ENCODE assay signal across 8 cellular contexts in the genomic region with DNA sequence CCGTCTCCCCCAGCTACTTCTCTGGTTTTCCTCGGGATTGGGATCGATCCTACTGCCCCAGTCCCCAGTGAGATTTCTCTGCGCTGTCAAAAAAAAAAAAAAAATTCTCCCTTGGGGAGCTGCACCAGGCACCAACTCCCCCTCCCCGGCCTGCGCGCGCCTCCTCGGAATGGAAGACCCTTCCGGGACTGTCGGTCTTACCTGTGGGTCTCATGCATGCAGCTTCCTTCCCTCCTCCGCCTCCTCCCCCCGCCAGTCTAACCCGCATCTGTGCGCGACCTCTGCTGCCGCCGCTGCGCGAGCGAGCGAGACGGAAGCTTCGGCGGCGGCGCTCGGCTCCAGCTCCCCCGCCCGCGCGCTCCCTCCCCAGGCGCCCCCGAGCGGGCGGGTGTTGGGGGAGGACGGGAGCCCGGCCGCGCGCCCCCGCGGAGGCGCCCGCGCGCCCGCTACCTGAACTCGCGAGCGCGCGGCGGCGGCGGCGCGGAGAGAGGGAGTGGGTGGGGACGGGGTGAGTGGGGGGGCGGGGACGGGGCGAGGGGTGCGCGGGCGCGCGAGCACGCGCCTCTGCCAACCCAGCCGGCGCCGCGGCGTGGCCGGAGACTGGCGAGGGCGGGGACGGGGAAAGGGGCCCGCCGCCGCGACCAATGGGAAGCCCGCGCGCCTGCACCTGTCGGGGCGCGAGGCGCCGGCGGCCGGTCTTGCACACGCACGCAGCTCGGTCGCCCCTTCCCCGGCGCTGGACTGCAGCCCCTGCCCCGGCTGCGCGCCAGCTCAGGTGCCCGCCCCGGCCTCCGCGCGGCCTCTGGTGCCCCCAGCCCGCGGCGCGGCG. TPM values are rescaled to one million over a fixed set of nuclear protein-coding genes. Genes with fewer than 3 reads are reported as not detected.
DNase-seq lines count a peak whose midpoint lies in the region; ATAC-seq and TF ChIP-seq lines count a peak whose summit lies in the region.

A gene with protein sequence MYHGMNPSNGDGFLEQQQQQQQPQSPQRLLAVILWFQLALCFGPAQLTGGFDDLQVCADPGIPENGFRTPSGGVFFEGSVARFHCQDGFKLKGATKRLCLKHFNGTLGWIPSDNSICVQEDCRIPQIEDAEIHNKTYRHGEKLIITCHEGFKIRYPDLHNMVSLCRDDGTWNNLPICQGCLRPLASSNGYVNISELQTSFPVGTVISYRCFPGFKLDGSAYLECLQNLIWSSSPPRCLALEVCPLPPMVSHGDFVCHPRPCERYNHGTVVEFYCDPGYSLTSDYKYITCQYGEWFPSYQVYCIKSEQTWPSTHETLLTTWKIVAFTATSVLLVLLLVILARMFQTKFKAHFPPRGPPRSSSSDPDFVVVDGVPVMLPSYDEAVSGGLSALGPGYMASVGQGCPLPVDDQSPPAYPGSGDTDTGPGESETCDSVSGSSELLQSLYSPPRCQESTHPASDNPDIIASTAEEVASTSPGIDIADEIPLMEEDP (minus strand): TSS at position 321 of the 829 bp plus-strand sequence. CDS start 751 bp downstream, outside the sequence.

- peak within 1 kb of the TSS; percentile 30 to 61; a peak in 3 of 4 replicates for H3K4me3 ChIP-seq in DND-41 (ENCODE audit: low read depth in 1 of 2, low read length in 2 of 2)
- H3K4me3 ChIP-seq in subcutaneous abdominal adipose tissue (ENCODE audit: low read depth in 1 of 5, low read length in 5 of 5), result peak within 1 kb of the TSS in 4 of 5 donors; percentile 52 to 64 (median 58)

- H3K27me3 ChIP-seq in DND-41 (ENCODE audit: insufficient read depth, low read length, poor library complexity) (peaks cover 8% of the 10 kb centered on the region), foreskin keratinocyte (peaks cover 84% of the 10 kb centered on the region), subcutaneous abdominal adipose tissue (ENCODE audit: control insufficient read depth in 5 of 5, insufficient read depth in 4 of 5, low read length in 5 of 5) (peaks cover 9 to 40% (median 18%) of the 10 kb centered on the region in 5 donors)

- H3K4me1 ChIP-seq in DND-41 (ENCODE audit: insufficient read depth, low read length) (peaks cover 18% of the 10 kb centered on the region), foreskin keratinocyte (no peaks in the 10 kb centered on the region), subcutaneous abdominal adipose tissue (ENCODE audit: control insufficient read depth in 5 of 5, insufficient read depth in 5 of 5, low read length in 5 of 5) (peaks cover 0 to 20% (median 19%) of the 10 kb centered on the region in 5 donors)

- peak within 1 kb of the TSS; percentile 89 for H3K4me2 ChIP-seq in DND-41 (ENCODE audit: insufficient read depth, low read length)

- H3K9ac ChIP-seq in DND-41 (ENCODE audit: low read depth, low read length), result peak within 1 kb of the TSS; percentile 57
- no peak within 1 kb of the TSS for H3K9ac ChIP-seq in subcutaneous abdominal adipose tissue (ENCODE audit: low read length in 5 of 5)

- no peaks in the 10 kb centered on the region for H4K20me1 ChIP-seq in DND-41 (ENCODE audit: insufficient read depth, low read length)

- H3K36me3 ChIP-seq in DND-41 (ENCODE audit: insufficient read depth, low read length) (no peaks in the 10 kb centered on the region), subcutaneous abdominal adipose tissue (ENCODE audit: control insufficient read depth in 5 of 5, insufficient read depth in 5 of 5, low read length in 5 of 5) (no peaks in the 10 kb centered on the region)

- H3K9me3 ChIP-seq in DND-41 (ENCODE audit: insufficient read depth, low read length, severe bottlenecking) (no peaks in the 10 kb centered on the region), subcutaneous abdominal adipose tissue (ENCODE audit: control insufficient read depth in 5 of 5, low read length in 5 of 5) (no peaks in the 10 kb centered on the region)

- peak; percentile 17 for TF ChIP-seq CTCF in DND-41 (IDR thresholded peaks at IDR 0.05; ENCODE audit: borderline replicate concordance, extremely low read depth, low read length, poor library complexity, severe bottlenecking)
- no peak for TF ChIP-seq CTCF in foreskin keratinocyte (conservative IDR thresholded peaks at IDR 0.05)

- ATAC-seq in DND-41 (ENCODE audit: insufficient read depth, low read depth) (peak; percentile 85), HG03139 (IDR thresholded peaks at IDR 0.05; ENCODE audit: unreplicated experiment) (peak; percentile 47), foreskin keratinocyte (peak; percentile 60), HG03196 (IDR thresholded peaks at IDR 0.05; ENCODE audit: unreplicated experiment) (no peak)

- DNase-seq in DND-41 (peak; percentile 81), NCI-H82 (lab: John Stamatoyannopoulos, UW) (peak; percentile 89), activated T-helper 1 cell treated with Interleukin-2 at 50 U/mL for 16 hours (ENCODE audit: low read depth) (peak; percentile 43), foreskin keratinocyte (no peak), nucleus accumbens (lab: John Stamatoyannopoulos, UW) (peak in 43 of 56 donors; percentile 12 to 84 (median 49))

- H2AFZ ChIP-seq in DND-41 (ENCODE audit: low read depth, low read length), result peak within 1 kb of the TSS; percentile 73

- no peaks in the 10 kb centered on the region for H3K79me2 ChIP-seq in DND-41 (ENCODE audit: insufficient read depth, low read length)

- H3K27ac ChIP-seq in DND-41 (ENCODE audit: low read length) (no peak within 1 kb of the TSS; the same call in 1 of the 2 replicates), foreskin keratinocyte (no peak within 1 kb of the TSS), subcutaneous abdominal adipose tissue (ENCODE audit: low read depth, low read length) (no peak within 1 kb of the TSS)

RNA-seq across cellular contexts. Expression of the gene that starts here (rescaled TPM):
- total RNA-seq in foreskin keratinocyte, result 2.4 and 3.0 TPM in 2 replicates
- 1.2 and 1.5 TPM in 2 replicates for polyA plus RNA-seq in foreskin keratinocyte

Comparison
In these comparisons a context has a peak if more than half of its experiments do, and no peak if none do; other contexts are left out.
1. DNase-seq: peak in DND-41 (single experiment), NCI-H82 (single experiment), activated T-helper 1 cell treated with Interleukin-2 at 50 U/mL for 16 hours (single experiment) and nucleus accumbens (43 of 56); none in foreskin keratinocyte (0 of 2).